Comparison of ENCODE assay signal across 33 cellular contexts in genomic region chr12:25550186-25550585, GRCh38. TPM values are rescaled to one million over a fixed set of nuclear protein-coding genes. Genes with fewer than 3 reads are reported as not detected.
DNase-seq lines count a peak whose midpoint lies in the region; ATAC-seq, FAIRE-seq and TF ChIP-seq lines count a peak whose summit lies in the region.
"Had no signal": no experiment of that assay in that cellular context is flagged by ENCODE, and none has a peak within 500 bp of the region (broad histone marks: within the 10 kb centered on the region; RNA-seq: fewer than 3 reads in every experiment).

No MANE protein-coding gene starts in this region.

- H3K36me3 Mint-ChIP-seq in activated naive CD8-positive, alpha-beta T cell treated with anti-CD3 and anti-CD28 coated beads, Interleukin-2, amount 50 U/mL, for 24 hours (ENCODE audit: low read depth): no peaks in the 10 kb centered on the region
- H3K36me3 Mint-ChIP-seq: activated naive CD8-positive, alpha-beta T cell treated with anti-CD3 and anti-CD28 coated beads, Interleukin-2, amount 10 ng/mL, durations not matched to agents 7 days and 5 days; brain had no signal

- 19% methylated on average over 3 of the region's 3 CpGs for WGBS in HepG2 (ENCODE audit: low lambda C conversion rate)
- WGBS in right lobe of liver (ENCODE audit: insufficient coverage, low coverage, low lambda C conversion rate, missing lambda C conversion rate): 77% methylated on average over 3 of the region's 3 CpGs

- peaks cover 2% of the 10 kb centered on the region for H3K27me3 Mint-ChIP-seq in activated naive CD8-positive, alpha-beta T cell treated with anti-CD3 and anti-CD28 coated beads, Interleukin-2, amount 50 U/mL, for 24 hours
- H3K27me3 Mint-ChIP-seq: effector memory CD8-positive, alpha-beta T cell had no signal

- no peaks in the 10 kb centered on the region for H3K9me3 Mint-ChIP-seq in activated naive CD8-positive, alpha-beta T cell treated with anti-CD3 and anti-CD28 coated beads, Interleukin-2, amount 50 U/mL, for 24 hours
- H3K9me3 Mint-ChIP-seq: effector memory CD8-positive, alpha-beta T cell; neural crest cell had no signal

- no TSS peak for BruUV-seq in HepG2 (replicated peaks; lab: Mats Ljungman, UMichigan)

- POLR2A ChIA-PET in HepG2 (lab: Yijun Ruan, JAX): no interaction called here

- H3K4me3 Mint-ChIP-seq in activated naive CD8-positive, alpha-beta T cell treated with anti-CD3 and anti-CD28 coated beads, Interleukin-2, amount 50 U/mL, for 24 hours: no peak overlapping the region
- H3K4me3 Mint-ChIP-seq: activated CD8-positive, alpha-beta T cell treated with anti-CD3 and anti-CD28 coated beads, Interleukin-2, amount 10 ng/mL, durations not matched to agents 7 days and 5 days; activated naive CD8-positive, alpha-beta T cell treated with anti-CD3 and anti-CD28 coated beads, Interleukin-2, amount 10 ng/mL, durations not matched to agents 7 days and 5 days; brain; effector memory CD8-positive, alpha-beta T cell; neural crest cell had no signal

- H3K4me1 ChIP-seq in HepG2 (ENCODE audit: insufficient read depth, low read length): no peaks in the 10 kb centered on the region
- H3K4me1 ChIP-seq in right lobe of liver: no peaks in the 10 kb centered on the region
- H3K4me1 ChIP-seq: SJSA1, stomach, tibial nerve had no signal

- no peak overlapping the region for H2AFZ ChIP-seq in HepG2 (ENCODE audit: low read length)

- no peak for FAIRE-seq in HepG2 (lab: Jason Lieb, UNC)
- FAIRE-seq: TTC549 had no signal

- no peak overlapping the region for H3K9ac ChIP-seq in HepG2 (ENCODE audit: insufficient read depth, low read depth, low read length)

- H3K27me3 ChIP-seq in HepG2 (ENCODE audit: control insufficient read depth in 1 of 2, insufficient read depth in 2 of 2, low read length in 2 of 2) (no peaks in the 10 kb centered on the region; a peak in 1 of 5 replicates), right lobe of liver (no peaks in the 10 kb centered on the region)
- H3K27me3 ChIP-seq: esophagus muscularis mucosa, SJSA1, stomach, tibial nerve had no signal

- H3K9me3 ChIP-seq in HepG2 (ENCODE audit: low read length) (no peaks in the 10 kb centered on the region), right lobe of liver (no peaks in the 10 kb centered on the region)
- H3K9me3 ChIP-seq: esophagus muscularis mucosa, SJSA1, stomach, tibial nerve had no signal

- no peak overlapping the region for H3K4me3 ChIP-seq in HepG2 (replicated peaks in 1 of 3; ENCODE audit: insufficient read depth in 1 of 3, low read depth in 2 of 3, low read length in 3 of 3)
- no peak overlapping the region for H3K4me3 ChIP-seq in right lobe of liver
- H3K4me3 ChIP-seq in fibroblast of mammary gland (ENCODE audit: control insufficient read depth, low read depth, low read length): no peak overlapping the region
- H3K4me3 ChIP-seq: coronary artery, esophagus muscularis mucosa, SJSA1, stomach, tibial nerve had no signal

- TF ChIP-seq RAD21 in HepG2 (CRISPR knock-in tag; IDR thresholded peaks at IDR 0.05): no peak

- DNase-seq in HepG2 (ENCODE audit: low spot score) (no peak), right lobe of liver (no peak), amniotic epithelial cell (ENCODE audit: low read depth) (peak; percentile 56), fibroblast of mammary gland (ENCODE audit: low read depth) (peak; percentile 69), C1 segment of cervical spinal cord (lab: John Stamatoyannopoulos, UW) (no peak), SIG-M5 treated with dmso at 0.1 percent for 504 hours (lab: John Stamatoyannopoulos, UW; ENCODE audit: unreplicated experiment) (no peak), Right ventricle myocardium inferior (ENCODE audit: missing footprints) (no peak)
- no peak for DNase-seq in activated naive CD8-positive, alpha-beta T cell treated with anti-CD3 and anti-CD28 coated beads, Interleukin-2, amount 50 U/mL, for 24 hours
- DNase-seq: 8988T; activated CD4-positive, alpha-beta T cell treated with anti-CD3 and anti-CD28 coated beads for 1 hour; activated CD8-positive, alpha-beta T cell treated with anti-CD3 and anti-CD28 coated beads, Interleukin-2, amount 10 ng/mL, durations not matched to agents 7 days and 5 days; activated effector memory CD4-positive, alpha-beta T cell treated with Interleukin-2 at 50 U/mL for 16 hours; activated naive CD8-positive, alpha-beta T cell treated with anti-CD3 and anti-CD28 coated beads, Interleukin-2, amount 10 ng/mL, durations not matched to agents 7 days and 5 days; activated T-cell treated with anti-CD3 and anti-CD28 coated beads for 4 hours; COR-L47; DMS79 treated with DMSO at 0.1 percent for 48 hours; effector memory CD8-positive, alpha-beta T cell; head of caudate nucleus; KBM-7; MV-4-11; NCI-H146; NCI-H446 treated with DMSO at 0.1 percent for 48 hours; posterior cingulate gyrus; stomach; T-helper 1 cell had no signal

- CTCF ChIA-PET in HepG2 (lab: Yijun Ruan, JAX; ENCODE audit: low intra/inter-chr PET ratio, low total read pairs): no interaction called here

- no peak for TF ChIP-seq POLR2A in HepG2 (IDR thresholded peaks at IDR 0.05; ENCODE audit: insufficient read depth in 1 of 2, low read depth in 2 of 2, low read length in 2 of 2)
- TF ChIP-seq POLR2A in right lobe of liver (IDR thresholded peaks at IDR 0.05): no peak

- H3K36me3 ChIP-seq in HepG2 (replicated peaks in 1 of 2; ENCODE audit: control insufficient read depth in 1 of 2, insufficient read depth in 2 of 2, low read length in 2 of 2) (no peaks in the 10 kb centered on the region), right lobe of liver (no peaks in the 10 kb centered on the region)
- H3K36me3 ChIP-seq: esophagus muscularis mucosa, SJSA1, stomach, tibial nerve had no signal

- H3K4me2 ChIP-seq in HepG2 (ENCODE audit: low read depth, low read length): no peak overlapping the region

- in situ Hi-C loops in HepG2 (cut with HindIII; ENCODE audit: extremely low pct_ligation_motif_present, low pct_unique_long_range_greater_than_20kb): no loop called here

- H3K27ac ChIP-seq in HepG2 (ENCODE audit: extremely low read length, insufficient read depth, low read length): no peak overlapping the region
- H3K27ac ChIP-seq in right lobe of liver: no peak overlapping the region
- H3K27ac ChIP-seq: coronary artery, esophagus muscularis mucosa, SJSA1, stomach, tibial nerve had no signal

- intact Hi-C loops in HepG2 (cut with micrococcal nuclease; ENCODE audit: unreplicated experiment) (no loop called here), right lobe of liver (cut with DNase I) (no loop called here), Right ventricle myocardium inferior (cut with DNase I) (no loop called here)

- H3K79me2 ChIP-seq in HepG2 (ENCODE audit: insufficient read depth, low read length): no peaks in the 10 kb centered on the region

- TF ChIP-seq CTCF in HepG2 (CRISPR knock-in tag; IDR thresholded peaks at IDR 0.05): no peak
- TF ChIP-seq CTCF in right lobe of liver (IDR thresholded peaks at IDR 0.05): no peak
- TF ChIP-seq CTCF in fibroblast of mammary gland (conservative IDR thresholded peaks at IDR 0.05; ENCODE audit: control insufficient read depth, insufficient read depth, low read depth, low read length): no peak

- no peak for ATAC-seq in HepG2
- ATAC-seq in right lobe of liver: no peak
- no peak for ATAC-seq in activated naive CD8-positive, alpha-beta T cell treated with anti-CD3 and anti-CD28 coated beads, Interleukin-2, amount 50 U/mL, for 24 hours
- ATAC-seq in Right ventricle myocardium inferior: no peak
- ATAC-seq: activated CD8-positive, alpha-beta T cell treated with anti-CD3 and anti-CD28 coated beads, Interleukin-2, amount 10 ng/mL, durations not matched to agents 7 days and 5 days; effector memory CD8-positive, alpha-beta T cell; sciatic nerve had no signal

- H4K20me1 ChIP-seq in HepG2 (ENCODE audit: insufficient read depth, low read length): no peaks in the 10 kb centered on the region

- H3K27ac Mint-ChIP-seq in activated naive CD8-positive, alpha-beta T cell treated with anti-CD3 and anti-CD28 coated beads, Interleukin-2, amount 50 U/mL, for 24 hours: no peak overlapping the region
- H3K27ac Mint-ChIP-seq: activated CD8-positive, alpha-beta T cell treated with anti-CD3 and anti-CD28 coated beads, Interleukin-2, amount 10 ng/mL, durations not matched to agents 7 days and 5 days; activated naive CD8-positive, alpha-beta T cell treated with anti-CD3 and anti-CD28 coated beads, Interleukin-2, amount 10 ng/mL, durations not matched to agents 7 days and 5 days; brain; effector memory CD8-positive, alpha-beta T cell had no signal

- H3K4me1 Mint-ChIP-seq in activated naive CD8-positive, alpha-beta T cell treated with anti-CD3 and anti-CD28 coated beads, Interleukin-2, amount 50 U/mL, for 24 hours: no peaks in the 10 kb centered on the region
- H3K4me1 Mint-ChIP-seq: activated naive CD8-positive, alpha-beta T cell treated with anti-CD3 and anti-CD28 coated beads, Interleukin-2, amount 10 ng/mL, durations not matched to agents 7 days and 5 days; neural crest cell had no signal

- TF ChIP-seq EP300 in HepG2 (IDR thresholded peaks at IDR 0.05; ENCODE audit: low read depth in 2 of 2, low read length in 2 of 2): no peak
- TF ChIP-seq EP300 in HepG2 (CRISPR knock-in tag; IDR thresholded peaks at IDR 0.05; ENCODE audit: borderline replicate concordance): no peak

RNA-seq across cellular contexts. Expression of gene LMNTD1, which starts 2.9 kb away (rescaled TPM):
- total RNA-seq in HepG2 (2016; rRNA removed; fragmentation: Illumina TruSeq; extraction: Trizol) (not detected in 2 replicates), right lobe of liver (not detected), Right ventricle myocardium inferior (not detected)
- total RNA-seq in HepG2 (2016; cell fraction: cytosol; rRNA removed; fragmentation: Illumina TruSeq; extraction: Trizol; ENCODE audit: low read depth): not detected in 2 replicates
- total RNA-seq in HepG2 (2016; cell fraction: insoluble cytoplasmic fraction; rRNA removed; fragmentation: Illumina TruSeq; extraction: Trizol): not detected in 2 replicates
- not detected in 2 replicates for total RNA-seq in HepG2 (2016; cell fraction: membrane; rRNA removed; fragmentation: Illumina TruSeq; extraction: Trizol)
- total RNA-seq in HepG2 (2016; cell fraction: nucleus; rRNA removed; fragmentation: Illumina TruSeq; extraction: Trizol): not detected in 2 replicates
- polyA plus RNA-seq in HepG2 (2011; rRNA removed): not detected in 2 replicates
- polyA plus RNA-seq in HepG2 (2011; cell fraction: cytosol; rRNA removed): not detected in 2 replicates
- polyA plus RNA-seq in HepG2 (2011; cell fraction: nucleus; rRNA removed): not detected in 2 replicates
- polyA plus RNA-seq in HepG2 (2012): not detected in 2 replicates
- not detected in 2 replicates for polyA plus RNA-seq in HepG2 (2016; cell fraction: cytosol; fragmentation: Illumina TruSeq; extraction: Trizol; ENCODE audit: low read depth)
- not detected in 2 replicates for polyA plus RNA-seq in HepG2 (2016; cell fraction: insoluble cytoplasmic fraction; fragmentation: Illumina TruSeq; extraction: Trizol; ENCODE audit: low read depth)
- polyA plus RNA-seq in HepG2 (2016; cell fraction: membrane; fragmentation: Illumina TruSeq; extraction: Trizol; ENCODE audit: low read depth): not detected in 2 replicates
- polyA plus RNA-seq in HepG2 (2016; cell fraction: nucleus; fragmentation: Illumina TruSeq; extraction: Trizol; ENCODE audit: insufficient read depth, low read depth): not detected in 2 replicates
- polyA minus RNA-seq in HepG2 (2011; rRNA and poly(A)+ RNA removed; ENCODE audit: low replicate concordance): 1.1 TPM in 1 of 2 replicates, not detected in the other
- polyA minus RNA-seq in HepG2 (2011; cell fraction: cytosol; rRNA and poly(A)+ RNA removed): not detected in 2 replicates
- polyA minus RNA-seq in HepG2 (2011; cell fraction: nucleus; rRNA and poly(A)+ RNA removed): not detected in 2 replicates
- total RNA-seq: activated CD8-positive, alpha-beta T cell treated with anti-CD3 and anti-CD28 coated beads, Interleukin-2, amount 10 ng/mL, durations not matched to agents 7 days and 5 days; activated naive CD8-positive, alpha-beta T cell treated with anti-CD3 and anti-CD28 coated beads, Interleukin-2, amount 10 ng/mL, durations not matched to agents 7 days and 5 days; neural crest cell; sciatic nerve; stomach; tibial nerve had no signal
- polyA plus RNA-seq: stomach had no signal

Comparison
In these comparisons a context has a peak if more than half of its experiments do, and no peak if none do; other contexts are left out.
1. DNase-seq: peak in amniotic epithelial cell (single experiment) and fibroblast of mammary gland (single experiment); none in HepG2 (single experiment), right lobe of liver (0 of 3), C1 segment of cervical spinal cord (0 of 14), activated naive CD8-positive, alpha-beta T cell treated with anti-CD3 and anti-CD28 coated beads, Interleukin-2, amount 50 U/mL, for 24 hours (single experiment), SIG-M5 treated with dmso at 0.1 percent for 504 hours (single experiment) and Right ventricle myocardium inferior (single experiment).